14 cellular contexts compared by ENCODE assay signal in genomic region chr2:118242216-118242615, GRCh38.
DNase-seq lines count a peak whose midpoint lies in the region; ATAC-seq and TF ChIP-seq lines count a peak whose summit lies in the region.
"Had no signal": no experiment of that assay in that cellular context is flagged by ENCODE, and none has a peak within 500 bp of the region (broad histone marks: within the 10 kb centered on the region; RNA-seq: fewer than 3 reads in every experiment).

No MANE protein-coding gene starts in this region.

- no peaks in the 10 kb centered on the region for H3K9me3 ChIP-seq in neural progenitor cell (ENCODE audit: low read depth)
- H3K9me3 ChIP-seq in heart left ventricle: peaks cover 0 to 5% (median 0%) of the 10 kb centered on the region in 12 donors

- peak; percentile 80 for DNase-seq in MV-4-11 (lab: John Stamatoyannopoulos, UW)
- DNase-seq in neural progenitor cell (ENCODE audit: low spot score): no peak
- DNase-seq in NOMO-1 treated with dmso at 0.1 percent for 144 hours (lab: John Stamatoyannopoulos, UW; ENCODE audit: unreplicated experiment): no peak
- no peak for DNase-seq in heart left ventricle
- no peak for DNase-seq in cerebellar cortex (ENCODE audit: low spot score)
- DNase-seq: NCI-H1092 treated with DMSO at 0.1 percent for 48 hours, NCI-H524 treated with DMSO at 0.1 percent for 48 hours, substantia nigra had no signal

- H3K27ac ChIP-seq in neural progenitor cell: no peak overlapping the region
- H3K27ac ChIP-seq in heart left ventricle: no peak overlapping the region
- H3K27ac ChIP-seq: cardiac muscle cell had no signal

- no peak overlapping the region for H2AFZ ChIP-seq in neural progenitor cell (replicated peaks)

- H3K27ac Mint-ChIP-seq in neural progenitor cell: peak overlapping the region; percentile 15
- H3K27ac Mint-ChIP-seq: mesothelial cell of epicardium, WTC11 had no signal

- H3K36me3 ChIP-seq in neural progenitor cell (no peaks in the 10 kb centered on the region), heart left ventricle (no peaks in the 10 kb centered on the region)
- H3K36me3 ChIP-seq: cardiac muscle cell had no signal

- H3K79me2 ChIP-seq in neural progenitor cell (ENCODE audit: low read depth): no peaks in the 10 kb centered on the region

- no peak overlapping the region for H3K4me2 ChIP-seq in neural progenitor cell

- no peak overlapping the region for H3K9ac ChIP-seq in neural progenitor cell

- 39 to 61% (median 47%) methylated on average over 1 to 2 of the region's 2 CpGs for WGBS in heart left ventricle, 4 donors

- peaks cover 8% of the 10 kb centered on the region for H3K4me1 Mint-ChIP-seq in neural progenitor cell
- H3K4me1 Mint-ChIP-seq: mesothelial cell of epicardium, WTC11 had no signal

- no peaks in the 10 kb centered on the region for H3K27me3 ChIP-seq in neural progenitor cell
- H3K27me3 ChIP-seq in heart left ventricle: peaks cover 0 to 37% (median 0%) of the 10 kb centered on the region in 9 donors
- H3K27me3 ChIP-seq: cardiac muscle cell had no signal

- intact Hi-C loops in heart left ventricle (cut with DNase I): no loop called here

- H3K4me3 Mint-ChIP-seq in neural progenitor cell: no peak overlapping the region
- H3K4me3 Mint-ChIP-seq: mesothelial cell of epicardium, WTC11 had no signal

- no peak for TF ChIP-seq POLR2A in heart left ventricle (IDR thresholded peaks at IDR 0.05)

- no peaks in the 10 kb centered on the region for H3K4me1 ChIP-seq in neural progenitor cell
- no peaks in the 10 kb centered on the region for H3K4me1 ChIP-seq in heart left ventricle

- no peak overlapping the region for H3K4me3 ChIP-seq in neural progenitor cell
- no peak overlapping the region for H3K4me3 ChIP-seq in heart left ventricle
- H3K4me3 ChIP-seq: cardiac muscle cell had no signal

- TF ChIP-seq CTCF in neural progenitor cell (IDR thresholded peaks at IDR 0.05) (no peak), heart left ventricle (IDR thresholded peaks at IDR 0.05) (no peak)

- peaks cover 17% of the 10 kb centered on the region for H3K9me3 Mint-ChIP-seq in neural progenitor cell

- H3F3A ChIP-seq in neural progenitor cell (ENCODE audit: low read depth): no peaks in the 10 kb centered on the region

- peaks cover 6% of the 10 kb centered on the region for H3K27me3 Mint-ChIP-seq in neural progenitor cell (ENCODE audit: insufficient read depth, low read depth)

- peak; percentile 74 for ATAC-seq in GM18520 (IDR thresholded peaks at IDR 0.05; ENCODE audit: unreplicated experiment)
- peak; percentile 52 for ATAC-seq in HG02759 (IDR thresholded peaks at IDR 0.05; ENCODE audit: unreplicated experiment)
- no peak for ATAC-seq in GM21717 (IDR thresholded peaks at IDR 0.05; ENCODE audit: unreplicated experiment)
- ATAC-seq in heart left ventricle: no peak
- ATAC-seq: WTC11 had no signal

- no peaks in the 10 kb centered on the region for H4K20me1 ChIP-seq in neural progenitor cell (ENCODE audit: low read depth)

- peaks cover 6% of the 10 kb centered on the region for H3K36me3 Mint-ChIP-seq in neural progenitor cell
- H3K36me3 Mint-ChIP-seq: mesothelial cell of epicardium had no signal

Comparison
In these comparisons a context has a peak if more than half of its experiments do, and no peak if none do; other contexts are left out.
1. ATAC-seq: peak in GM18520 (single experiment) and HG02759 (single experiment); none in GM21717 (single experiment) and heart left ventricle (0 of 4).